Comparison of ENCODE assay signal across 13 cellular contexts in genomic region chr3:34008191-34008590, GRCh38.
DNase-seq lines count a peak whose midpoint lies in the region; ATAC-seq lines count a peak whose summit lies in the region.
"Had no signal": no experiment of that assay in that cellular context is flagged by ENCODE, and none has a peak within 500 bp of the region (broad histone marks: within the 10 kb centered on the region; RNA-seq: fewer than 3 reads in every experiment).

No MANE protein-coding gene starts in this region.

- no peak overlapping the region for H3K4me3 ChIP-seq in HUES64 (ENCODE audit: low read length)
- H3K4me3 ChIP-seq: adrenal gland had no signal

- WGBS in HUES64: 53% methylated on average over 1 of the region's 1 CpG

- H3K27me3 ChIP-seq in HUES64 (ENCODE audit: insufficient read depth, low read length): no peaks in the 10 kb centered on the region
- H3K27me3 ChIP-seq: adrenal gland had no signal

- H3K4me3 Mint-ChIP-seq in stimulated activated naive CD8-positive, alpha-beta T cell treated with anti-CD3 and anti-CD28 coated beads, Interleukin-15, amount 100 ng/mL, for 72 hours: no peak overlapping the region
- H3K4me3 Mint-ChIP-seq in T-helper 2 cell treated with Interferon-gamma antibody and Interleukin-4, amounts not matched to agents 5 μg/mL and 100 μg/mL, for 36 hours: no peak overlapping the region
- H3K4me3 Mint-ChIP-seq: T-helper 17 cell had no signal

- no peaks in the 10 kb centered on the region for H3K9me3 ChIP-seq in HUES64 (ENCODE audit: insufficient read depth, low read depth, low read length)
- H3K9me3 ChIP-seq: adrenal gland had no signal

- no peaks in the 10 kb centered on the region for H3K9me3 Mint-ChIP-seq in stimulated activated naive CD8-positive, alpha-beta T cell treated with anti-CD3 and anti-CD28 coated beads, Interleukin-15, amount 100 ng/mL, for 72 hours
- H3K9me3 Mint-ChIP-seq in T-helper 2 cell treated with Interferon-gamma antibody and Interleukin-4, amounts not matched to agents 5 μg/mL and 100 μg/mL, for 36 hours: no peaks in the 10 kb centered on the region

- no peak overlapping the region for H3K27ac Mint-ChIP-seq in stimulated activated naive CD8-positive, alpha-beta T cell treated with anti-CD3 and anti-CD28 coated beads, Interleukin-15, amount 100 ng/mL, for 72 hours
- H3K27ac Mint-ChIP-seq in T-helper 2 cell treated with Interferon-gamma antibody and Interleukin-4, amounts not matched to agents 5 μg/mL and 100 μg/mL, for 36 hours: no peak overlapping the region
- H3K27ac Mint-ChIP-seq: T-helper 17 cell had no signal

- DNase-seq in stimulated activated naive CD8-positive, alpha-beta T cell treated with anti-CD3 and anti-CD28 coated beads, Interleukin-15, Interleukin-2, amounts not matched to agents 100 U/mL and 50 U/mL, for 24 hours: no peak
- DNase-seq in stimulated activated naive CD8-positive, alpha-beta T cell treated with anti-CD3 and anti-CD28 coated beads, Interleukin-15, amount 100 ng/mL, for 72 hours: no peak
- DNase-seq in fibroblast of peridontal ligament (ENCODE audit: extremely low read depth) (peak; percentile 58), caudate nucleus (lab: John Stamatoyannopoulos, UW) (no peak)
- DNase-seq in T-helper 2 cell treated with Interferon-gamma antibody and Interleukin-4, amounts not matched to agents 5 μg/mL and 100 μg/mL, for 36 hours (ENCODE audit: low spot score): no peak
- DNase-seq: adrenal gland, EL, NCI-H187 treated with DMSO at 0.1 percent for 48 hours, T-helper 17 cell had no signal

- ATAC-seq in stimulated activated naive CD8-positive, alpha-beta T cell treated with anti-CD3 and anti-CD28 coated beads, Interleukin-15, Interleukin-2, amounts not matched to agents 100 U/mL and 50 U/mL, for 24 hours: peak; percentile 15
- ATAC-seq in stimulated activated naive CD8-positive, alpha-beta T cell treated with anti-CD3 and anti-CD28 coated beads, Interleukin-15, amount 100 ng/mL, for 72 hours: no peak
- ATAC-seq in HG03571 (IDR thresholded peaks at IDR 0.05; ENCODE audit: unreplicated experiment): no peak
- no peak for ATAC-seq in HG02938 (IDR thresholded peaks at IDR 0.05; ENCODE audit: unreplicated experiment)
- ATAC-seq: HCT116, T-helper 17 cell had no signal

- peak overlapping the region; percentile 3; the same call in 1 of the 2 replicates for H3K27ac ChIP-seq in HUES64 (ENCODE audit: low read depth, low read length)
- H3K27ac ChIP-seq in caudate nucleus (ENCODE audit: low read depth, low read length): no peak overlapping the region
- H3K27ac ChIP-seq: adrenal gland had no signal

- H3K4me1 ChIP-seq in HUES64 (ENCODE audit: insufficient read depth, low read length): peaks cover 45% of the 10 kb centered on the region

- no peaks in the 10 kb centered on the region for H3K4me1 Mint-ChIP-seq in stimulated activated naive CD8-positive, alpha-beta T cell treated with anti-CD3 and anti-CD28 coated beads, Interleukin-15, amount 100 ng/mL, for 72 hours
- H3K4me1 Mint-ChIP-seq in T-helper 2 cell treated with Interferon-gamma antibody and Interleukin-4, amounts not matched to agents 5 μg/mL and 100 μg/mL, for 36 hours (ENCODE audit: low read depth): no peaks in the 10 kb centered on the region
- H3K4me1 Mint-ChIP-seq: T-helper 17 cell had no signal

- H3K36me3 ChIP-seq in HUES64 (ENCODE audit: insufficient read depth, low read length): no peaks in the 10 kb centered on the region
- H3K36me3 ChIP-seq: adrenal gland had no signal

- no peak overlapping the region for H3K9ac ChIP-seq in HUES64 (ENCODE audit: low read depth, low read length)

- H3K27me3 Mint-ChIP-seq in stimulated activated naive CD8-positive, alpha-beta T cell treated with anti-CD3 and anti-CD28 coated beads, Interleukin-15, amount 100 ng/mL, for 72 hours: peaks cover 11% of the 10 kb centered on the region
- H3K27me3 Mint-ChIP-seq in T-helper 2 cell treated with Interferon-gamma antibody and Interleukin-4, amounts not matched to agents 5 μg/mL and 100 μg/mL, for 36 hours (ENCODE audit: low read depth): peaks cover 2% of the 10 kb centered on the region

- no peaks in the 10 kb centered on the region for H3K36me3 Mint-ChIP-seq in T-helper 2 cell treated with Interferon-gamma antibody and Interleukin-4, amounts not matched to agents 5 μg/mL and 100 μg/mL, for 36 hours (ENCODE audit: low read depth)
